ENCODE assay signal across 11 cellular contexts in the genomic region with DNA sequence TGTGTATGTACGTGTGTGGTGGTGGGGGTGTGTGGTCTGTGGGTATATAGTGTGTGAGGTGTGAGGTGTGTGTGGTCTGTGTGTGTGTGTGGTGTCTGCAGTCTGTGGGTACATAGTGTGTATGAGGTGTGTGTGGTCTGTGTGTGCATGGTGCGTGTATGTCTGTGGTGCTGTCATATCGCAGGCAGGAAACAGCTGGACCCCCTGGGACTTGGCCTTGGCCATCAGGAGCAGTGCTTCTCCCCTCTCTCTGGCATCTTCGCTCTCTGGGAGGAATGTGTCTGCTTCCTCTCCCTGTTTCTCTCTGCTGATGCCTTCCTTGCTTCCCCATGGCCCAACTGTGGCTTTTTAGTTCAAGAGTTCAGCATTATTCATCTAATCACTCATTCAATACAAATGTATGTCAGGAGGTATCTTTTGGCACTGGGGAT.
DNase-seq lines count a peak whose midpoint lies in the region; ATAC-seq and TF ChIP-seq lines count a peak whose summit lies in the region.
"Had no signal": no experiment of that assay in that cellular context is flagged by ENCODE, and none has a peak within 500 bp of the region (broad histone marks: within the 10 kb centered on the region; RNA-seq: fewer than 3 reads in every experiment).

No MANE protein-coding gene starts in this region.

- DNase-seq in Daoy (ENCODE audit: low read depth): peak; percentile 79
- peak; percentile 51 for DNase-seq in Jurkat, Clone E6-1 (ENCODE audit: low read depth, low spot score)
- DNase-seq in central memory CD4-positive, alpha-beta T cell: peak; percentile 33
- DNase-seq in naive thymus-derived CD4-positive, alpha-beta T cell: peak in 4 of 9 donors; percentile 1 to 9 (median 5)
- no peak for DNase-seq in uterus
- DNase-seq in DMS79 (lab: John Stamatoyannopoulos, UW): no peak
- DNase-seq in amniotic stem cell (lab: John Stamatoyannopoulos, UW): no peak
- DNase-seq: tibial artery had no signal

- H3K36me3 ChIP-seq in naive thymus-derived CD4-positive, alpha-beta T cell (ENCODE audit: control insufficient read depth in 2 of 3, insufficient read depth in 3 of 3, low read length in 3 of 3): no peaks in the 10 kb centered on the region
- no peaks in the 10 kb centered on the region for H3K36me3 ChIP-seq in uterus
- H3K36me3 ChIP-seq: tibial artery had no signal

- no peaks in the 10 kb centered on the region for H3K27me3 ChIP-seq in naive thymus-derived CD4-positive, alpha-beta T cell (ENCODE audit: control insufficient read depth in 2 of 2, insufficient read depth in 2 of 2, low read length in 2 of 2)
- H3K27me3 ChIP-seq in uterus: no peaks in the 10 kb centered on the region
- H3K27me3 ChIP-seq: hepatocyte, tibial artery had no signal

- CTCF ChIA-PET in naive thymus-derived CD4-positive, alpha-beta T cell (lab: Charles Lee): interaction anchor here (1.5 kb wide), 1 partner anchor 20 kb away, joined by 3 read pairs; no protein-coding TSS in a partner anchor

- no peak overlapping the region for H3K4me3 Mint-ChIP-seq in naive thymus-derived CD4-positive, alpha-beta T cell
- H3K4me3 Mint-ChIP-seq: activated T-helper 1 cell treated with anti-CD3 and anti-CD28 coated beads, Interleukin-12 subunit alpha, Interleukin-12 subunit beta, Interleukin-2, Interleukin-4 antibody, amounts not matched to agents 30 ng/mL and 10 ng/mL and 1 ng/mL, durations not matched to agents 14 hours and 24 hours and 36 hours had no signal

- TF ChIP-seq POLR2A in uterus (IDR thresholded peaks at IDR 0.05): no peak

- no peak overlapping the region for H3K4me3 ChIP-seq in Jurkat, Clone E6-1 (ENCODE audit: low read length)
- no peak overlapping the region for H3K4me3 ChIP-seq in naive thymus-derived CD4-positive, alpha-beta T cell (ENCODE audit: low read length)
- H3K4me3 ChIP-seq in uterus: no peak overlapping the region
- H3K4me3 ChIP-seq: hepatocyte, tibial artery had no signal

- no peaks in the 10 kb centered on the region for H3K36me3 Mint-ChIP-seq in naive thymus-derived CD4-positive, alpha-beta T cell

- POLR2A ChIA-PET in naive thymus-derived CD4-positive, alpha-beta T cell (lab: Charles Lee): no interaction called here

- H3K4me1 Mint-ChIP-seq in naive thymus-derived CD4-positive, alpha-beta T cell: no peaks in the 10 kb centered on the region

- H3K27ac ChIP-seq in naive thymus-derived CD4-positive, alpha-beta T cell (ENCODE audit: low read depth, low read length): no peak overlapping the region
- no peak overlapping the region for H3K27ac ChIP-seq in uterus
- H3K27ac ChIP-seq: hepatocyte, tibial artery had no signal

- peaks cover 0 to 21% (median 4%) of the 10 kb centered on the region in 5 donors for H3K27me3 Mint-ChIP-seq in naive thymus-derived CD4-positive, alpha-beta T cell

- H3K9me3 Mint-ChIP-seq in naive thymus-derived CD4-positive, alpha-beta T cell: no peaks in the 10 kb centered on the region
- H3K9me3 Mint-ChIP-seq: activated T-helper 1 cell treated with anti-CD3 and anti-CD28 coated beads, Interleukin-12 subunit alpha, Interleukin-12 subunit beta, Interleukin-2, Interleukin-4 antibody, amounts not matched to agents 30 ng/mL and 10 ng/mL and 1 ng/mL, durations not matched to agents 14 hours and 24 hours and 36 hours had no signal

- no peaks in the 10 kb centered on the region for H3K4me1 ChIP-seq in naive thymus-derived CD4-positive, alpha-beta T cell (ENCODE audit: control insufficient read depth in 2 of 2, insufficient read depth in 2 of 2, low read length in 2 of 2)
- H3K4me1 ChIP-seq in uterus: no peaks in the 10 kb centered on the region
- H3K4me1 ChIP-seq: tibial artery had no signal

- no peaks in the 10 kb centered on the region for H3K9me3 ChIP-seq in naive thymus-derived CD4-positive, alpha-beta T cell (ENCODE audit: control insufficient read depth in 2 of 3, low read length in 3 of 3)
- no peaks in the 10 kb centered on the region for H3K9me3 ChIP-seq in uterus
- H3K9me3 ChIP-seq: tibial artery had no signal

- intact Hi-C loops in naive thymus-derived CD4-positive, alpha-beta T cell (cut with micrococcal nuclease): no loop called here
- intact Hi-C loops in uterus (cut with DNase I; ENCODE audit: low total_unique reads): no loop called here

- peak; percentile 79 for ATAC-seq in naive thymus-derived CD4-positive, alpha-beta T cell
- ATAC-seq in GM21723 (IDR thresholded peaks at IDR 0.05; ENCODE audit: unreplicated experiment): no peak

- TF ChIP-seq CTCF in uterus (IDR thresholded peaks at IDR 0.05): no peak

- no peak overlapping the region for H3K27ac Mint-ChIP-seq in naive thymus-derived CD4-positive, alpha-beta T cell
- H3K27ac Mint-ChIP-seq: activated T-helper 1 cell treated with anti-CD3 and anti-CD28 coated beads, Interleukin-12 subunit alpha, Interleukin-12 subunit beta, Interleukin-2, Interleukin-4 antibody, amounts not matched to agents 30 ng/mL and 10 ng/mL and 1 ng/mL, durations not matched to agents 14 hours and 24 hours and 36 hours had no signal

Comparison
In these comparisons a context has a peak if more than half of its experiments do, and no peak if none do; other contexts are left out.
1. DNase-seq: peak in Daoy (single experiment), Jurkat, Clone E6-1 (single experiment) and central memory CD4-positive, alpha-beta T cell (single experiment); none in uterus (0 of 2), DMS79 (single experiment) and amniotic stem cell (single experiment).